8 cellular contexts compared by ENCODE assay signal in genomic region chr17:63600569-63601438, GRCh38. TPM values are rescaled to one million over a fixed set of nuclear protein-coding genes. Genes with fewer than 3 reads are reported as not detected.
DNase-seq lines count a peak whose midpoint lies in the region; ATAC-seq, FAIRE-seq and TF ChIP-seq lines count a peak whose summit lies in the region.

TACO1 (plus strand) TSS chr17:63600895; CDS start chr17:63601084, 189 bp downstream.

- H3K27ac Mint-ChIP-seq in type B pancreatic cell: peak within 1 kb of the TSS; percentile 89

- no peaks in the 10 kb centered on the region for H3K27me3 Mint-ChIP-seq in type B pancreatic cell

- no peak for TF ChIP-seq CTCF in type B pancreatic cell (conservative IDR thresholded peaks at IDR 0.05)

- WGBS in adipose tissue, 3 donors: 0 to 1% (median 1%) methylated on average over 50 to 61 of the region's 61 CpGs

- H3K27ac ChIP-seq in adipose tissue (ENCODE audit: low read depth, low read length): no peak within 1 kb of the TSS

- peaks cover 14% of the 10 kb centered on the region for H3K4me1 Mint-ChIP-seq in type B pancreatic cell (ENCODE audit: unreplicated experiment)

- peak; percentile 73 for DNase-seq in GM12892 (ENCODE audit: insufficient read length)
- DNase-seq in NCI-H146 (lab: John Stamatoyannopoulos, UW): peak; percentile 83
- DNase-seq in T-helper 1 cell: peak; percentile 41 to 79 (median 53)
- DNase-seq in left cardiac atrium: peak; percentile 84
- DNase-seq in posterior cingulate gyrus: peak; percentile 72 to 97 (median 84)
- DNase-seq in type B pancreatic cell (ENCODE audit: extremely low spot score, unreplicated experiment): peak; percentile 86

- FAIRE-seq in GM12892 (lab: Jason Lieb, UNC): peak; percentile 83

- intact Hi-C loops in left cardiac atrium (cut with DNase I): no loop called here
- intact Hi-C loops in posterior cingulate gyrus (cut with DNase I): no loop called here

- H3K9me3 Mint-ChIP-seq in type B pancreatic cell: no peaks in the 10 kb centered on the region

- TF ChIP-seq POLR2A in GM12892 (IDR thresholded peaks at IDR 0.05; ENCODE audit: low read depth, low read length): no peak; the same call in none of the 2 replicates

- peaks cover 10% of the 10 kb centered on the region for H3K36me3 Mint-ChIP-seq in type B pancreatic cell

- ATAC-seq in HG02798 (IDR thresholded peaks at IDR 0.05; ENCODE audit: poor library complexity, unreplicated experiment): peak; percentile 94
- ATAC-seq in left cardiac atrium: peak; percentile 95 to 97

- H3K4me3 Mint-ChIP-seq in type B pancreatic cell: peak within 1 kb of the TSS; percentile 98

RNA-seq across cellular contexts. Expression of gene TACO1, which starts in this region (rescaled TPM):
- 20.9 TPM for polyA plus RNA-seq in GM12892 (2012; ENCODE audit: missing spikeins)
- 10 to 100 TPM; 11.5 to 18.9 (median 17.8) TPM for polyA plus RNA-seq in adipose tissue
- total RNA-seq in left cardiac atrium (10 to 100 TPM; 32.4 to 33.6 TPM), type B pancreatic cell (ENCODE audit: low replicate concordance) (22.3 and 24.4 TPM in 2 replicates)
